Comparison of ENCODE assay signal across 9 cellular contexts in the genomic region with DNA sequence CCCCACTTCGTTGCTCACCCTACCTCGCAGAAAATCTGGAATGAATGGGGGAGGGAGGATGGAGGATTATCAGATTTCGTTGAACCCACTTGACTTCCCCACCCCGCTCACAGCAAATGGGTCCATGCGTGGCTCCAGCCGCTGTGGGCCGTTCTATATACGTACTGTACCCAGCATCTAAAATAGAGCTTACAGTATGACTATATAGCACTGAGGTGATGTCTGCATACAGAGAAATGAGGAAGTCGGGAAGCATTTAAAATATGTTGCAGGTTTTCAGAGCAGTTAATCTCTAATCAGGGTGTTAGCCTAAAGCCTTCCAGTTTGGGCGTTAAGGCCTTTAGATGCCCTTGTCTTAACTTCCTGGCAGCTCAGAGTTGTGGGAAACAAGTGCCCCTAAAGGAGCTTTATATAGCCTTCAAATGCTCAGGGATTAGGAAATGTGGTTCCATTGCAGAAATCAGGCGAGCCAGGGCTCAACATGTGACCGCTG. TPM values are rescaled to one million over a fixed set of nuclear protein-coding genes. Genes with fewer than 3 reads are reported as not detected.
DNase-seq lines count a peak whose midpoint lies in the region; ATAC-seq and TF ChIP-seq lines count a peak whose summit lies in the region.
"Had no signal": no experiment of that assay in that cellular context is flagged by ENCODE, and none has a peak within 500 bp of the region (broad histone marks: within the 10 kb centered on the region; RNA-seq: fewer than 3 reads in every experiment).

No MANE protein-coding gene starts in this region.

- no peaks in the 10 kb centered on the region for H3K9me3 Mint-ChIP-seq in activated T-cell treated with anti-CD3 and anti-CD28 coated beads, Interleukin-2, amount 50 U/mL, for 24 hours
- H3K9me3 Mint-ChIP-seq in glutamatergic neuron (ENCODE audit: unreplicated experiment): peaks cover 9% of the 10 kb centered on the region

- peaks cover 35% of the 10 kb centered on the region for H3K79me2 ChIP-seq in SU-DHL-6 (ENCODE audit: insufficient read depth, low read length)

- peaks cover 19% of the 10 kb centered on the region; the same call in 1 of the 2 replicates for H3F3A ChIP-seq in SU-DHL-6 (ENCODE audit: insufficient read depth)

- no peaks in the 10 kb centered on the region for H3K27me3 Mint-ChIP-seq in activated T-cell treated with anti-CD3 and anti-CD28 coated beads, Interleukin-2, amount 50 U/mL, for 24 hours
- H3K27me3 Mint-ChIP-seq in glutamatergic neuron (ENCODE audit: unreplicated experiment): peaks cover 2% of the 10 kb centered on the region

- H3K36me3 ChIP-seq in SU-DHL-6 (ENCODE audit: low read length): peaks cover 3% of the 10 kb centered on the region; the same call in 1 of the 2 replicates
- no peaks in the 10 kb centered on the region for H3K36me3 ChIP-seq in suprapubic skin
- H3K36me3 ChIP-seq: tibial nerve had no signal

- no peaks in the 10 kb centered on the region for H3K9me3 ChIP-seq in SU-DHL-6 (ENCODE audit: insufficient read depth, low read length)
- H3K9me3 ChIP-seq in suprapubic skin: no peaks in the 10 kb centered on the region
- H3K9me3 ChIP-seq: tibial nerve had no signal

- peak overlapping the region; percentile 71 for H3K4me2 ChIP-seq in SU-DHL-6 (ENCODE audit: low read depth, low read length, poor library complexity, severe bottlenecking)

- no peak for TF ChIP-seq CTCF in SU-DHL-6 (IDR thresholded peaks at IDR 0.05; ENCODE audit: insufficient read depth, low read length, poor library complexity, severe bottlenecking)
- TF ChIP-seq CTCF in glutamatergic neuron (IDR thresholded peaks at IDR 0.05; ENCODE audit: partially characterized antibody, unreplicated experiment): no peak
- TF ChIP-seq CTCF in suprapubic skin (IDR thresholded peaks at IDR 0.05): no peak

- H3K4me3 Mint-ChIP-seq in activated T-cell treated with anti-CD3 and anti-CD28 coated beads, Interleukin-2, amount 50 U/mL, for 24 hours: peak overlapping the region; percentile 85
- H3K4me3 Mint-ChIP-seq in glutamatergic neuron (ENCODE audit: unreplicated experiment): peak overlapping the region; percentile 87

- ATAC-seq in HG02623 (IDR thresholded peaks at IDR 0.05; ENCODE audit: unreplicated experiment) (no peak), HG03521 (IDR thresholded peaks at IDR 0.05; ENCODE audit: unreplicated experiment) (no peak)

- H3K4me1 Mint-ChIP-seq in activated T-cell treated with anti-CD3 and anti-CD28 coated beads, Interleukin-2, amount 50 U/mL, for 24 hours (ENCODE audit: low read depth): peaks cover 61% of the 10 kb centered on the region
- H3K4me1 Mint-ChIP-seq in glutamatergic neuron (ENCODE audit: low read depth, unreplicated experiment): peaks cover 13% of the 10 kb centered on the region

- no peak for TF ChIP-seq POLR2A in suprapubic skin (IDR thresholded peaks at IDR 0.05)

- 29% methylated on average over 12 of the region's 12 CpGs for WGBS in suprapubic skin

- H3K4me3 ChIP-seq in SU-DHL-6 (ENCODE audit: insufficient read depth, low read length, poor library complexity, severe bottlenecking) (peak overlapping the region; percentile 60), suprapubic skin (peak overlapping the region; percentile 71)

- no peak for TF ChIP-seq EP300 in suprapubic skin (IDR thresholded peaks at IDR 0.05)

- peak overlapping the region; percentile 15 for H3K27ac ChIP-seq in SU-DHL-6 (ENCODE audit: low read depth, low read length)
- no peak overlapping the region for H3K27ac ChIP-seq in suprapubic skin
- H3K27ac ChIP-seq: tibial nerve had no signal

- H3K9me2 ChIP-seq in SU-DHL-6 (replicated peaks; ENCODE audit: insufficient read depth, low read length): no peaks in the 10 kb centered on the region

- H4K20me1 ChIP-seq in SU-DHL-6 (ENCODE audit: low read depth, low read length): no peaks in the 10 kb centered on the region; the same call in 1 of the 2 replicates

- peak overlapping the region; percentile 65 for H3K9ac ChIP-seq in SU-DHL-6 (ENCODE audit: low read length)

- peak overlapping the region; percentile 88 for H3K27ac Mint-ChIP-seq in activated T-cell treated with anti-CD3 and anti-CD28 coated beads, Interleukin-2, amount 50 U/mL, for 24 hours
- H3K27ac Mint-ChIP-seq in glutamatergic neuron (ENCODE audit: unreplicated experiment): no peak overlapping the region

- peaks cover 54% of the 10 kb centered on the region for H3K36me3 Mint-ChIP-seq in activated T-cell treated with anti-CD3 and anti-CD28 coated beads, Interleukin-2, amount 50 U/mL, for 24 hours (ENCODE audit: low read depth)
- no peaks in the 10 kb centered on the region for H3K36me3 Mint-ChIP-seq in glutamatergic neuron (ENCODE audit: unreplicated experiment)

- no peak for DNase-seq in activated T-cell treated with anti-CD3 and anti-CD28 coated beads, Interleukin-2, amount 50 U/mL, for 24 hours
- no peak for DNase-seq in activated T-cell treated with anti-CD3 and anti-CD28 coated beads, Interleukin-2, amount 50 U/mL, for 1 hour
- DNase-seq in glutamatergic neuron (no peak), suprapubic skin (ENCODE audit: low spot score in 2 of 2) (no peak)
- DNase-seq in activated CD4-positive, CD25-positive, alpha-beta regulatory T cell treated with anti-CD3 and anti-CD28 coated beads, Interleukin-2, amount 50 U/mL, for 72 hours: no peak

- H3K4me1 ChIP-seq in suprapubic skin: peaks cover 25% of the 10 kb centered on the region

- peak overlapping the region; percentile 43 for H2AFZ ChIP-seq in SU-DHL-6 (ENCODE audit: low read depth, low read length, severe bottlenecking)

- H3K27me3 ChIP-seq in SU-DHL-6 (ENCODE audit: low read length): no peaks in the 10 kb centered on the region
- peaks cover 23% of the 10 kb centered on the region for H3K27me3 ChIP-seq in suprapubic skin

RNA-seq across cellular contexts. Expression of a gene that starts 1.4 kb away (rescaled TPM):
- total RNA-seq in glutamatergic neuron (ENCODE audit: unreplicated experiment) (56.4 TPM), suprapubic skin (100 to 1,000 TPM; 127 to 207 (median 129) TPM)
